Comparison of ENCODE assay signal across 1 cellular context in the genomic region with DNA sequence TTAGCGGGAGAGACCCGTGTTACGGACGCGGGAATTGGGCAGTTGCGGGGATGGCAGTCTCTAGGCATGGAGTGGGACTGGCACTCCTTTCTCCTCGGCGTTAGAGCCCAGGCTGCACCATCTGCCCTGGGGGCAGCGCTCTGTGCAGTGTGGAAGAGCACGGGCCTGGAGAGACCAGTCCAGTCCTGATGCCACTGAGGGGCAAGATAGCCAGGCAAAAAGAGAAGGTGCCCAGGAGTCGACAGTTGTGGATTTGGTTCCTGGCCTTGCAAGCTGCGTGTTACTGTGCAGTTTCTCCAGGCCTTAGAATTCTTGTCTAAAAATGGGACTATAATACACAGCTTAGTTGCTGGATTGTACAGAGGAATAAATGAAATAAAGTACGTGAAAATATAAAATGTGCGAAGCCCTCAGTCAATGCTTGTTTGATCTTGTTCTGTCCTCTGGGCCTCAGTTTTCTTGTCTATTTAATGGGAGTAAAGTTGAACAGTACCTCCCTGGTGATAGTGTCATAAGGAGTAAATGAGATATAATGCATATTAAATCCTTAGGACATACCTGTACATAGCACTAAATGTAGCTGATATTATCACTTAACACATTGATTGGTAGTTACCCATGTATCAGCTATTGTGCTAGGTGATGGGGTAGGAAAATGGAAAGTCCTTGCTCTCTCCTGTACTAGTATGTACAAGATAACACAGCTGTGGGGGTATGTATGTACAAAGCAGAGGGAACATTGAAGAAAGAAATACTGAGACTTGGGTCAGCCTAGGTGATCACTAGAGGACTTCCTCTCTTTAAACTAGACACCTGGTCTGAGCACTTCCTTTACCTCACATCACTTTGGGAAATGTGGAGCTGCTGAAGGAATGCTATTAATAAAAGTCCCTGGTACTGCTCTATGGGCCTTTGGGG.
TF ChIP-seq lines count a peak whose summit lies in the region.

No MANE protein-coding gene starts in this region.

TF ChIP-seq in liver, 16 proteins besides CTCF, POLR2A, EP300 and RAD21 (continued from another document):
- TF ChIP-seq ZBTB33 (IDR thresholded peaks at IDR 0.05) (no peak), YY1 (IDR thresholded peaks at IDR 0.05) (no peak), NR2F2 (IDR thresholded peaks at IDR 0.05) (no peak)
